In the genomic region with DNA sequence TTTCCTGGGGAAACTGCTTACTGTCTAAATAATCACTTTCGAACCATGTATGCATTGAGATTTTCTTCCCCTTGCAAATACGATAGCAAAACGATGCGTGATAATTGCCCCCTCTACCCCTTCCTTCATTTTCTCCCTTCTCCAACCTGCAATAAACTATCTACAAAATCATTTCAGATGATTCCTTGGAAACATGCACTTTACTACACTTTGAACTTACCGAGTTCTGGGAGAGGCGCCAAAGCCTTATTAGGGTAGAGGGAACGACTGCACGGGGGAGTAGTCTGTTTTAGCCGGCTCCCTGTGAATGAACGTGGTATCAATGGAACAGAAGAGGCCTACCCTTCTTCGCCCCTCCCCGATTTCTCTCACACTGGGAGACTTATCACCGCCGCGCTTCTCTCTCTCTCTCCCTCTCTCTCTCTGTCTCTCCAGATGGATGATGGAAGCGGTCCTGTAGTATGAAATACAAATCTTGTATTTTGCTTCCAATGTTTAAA, we compare ENCODE assay signal across 8 cellular contexts. TPM values are rescaled to one million over a fixed set of nuclear protein-coding genes. Genes with fewer than 3 reads are reported as not detected.
DNase-seq lines count a peak whose midpoint lies in the region; ATAC-seq, FAIRE-seq and TF ChIP-seq lines count a peak whose summit lies in the region.

A gene with protein sequence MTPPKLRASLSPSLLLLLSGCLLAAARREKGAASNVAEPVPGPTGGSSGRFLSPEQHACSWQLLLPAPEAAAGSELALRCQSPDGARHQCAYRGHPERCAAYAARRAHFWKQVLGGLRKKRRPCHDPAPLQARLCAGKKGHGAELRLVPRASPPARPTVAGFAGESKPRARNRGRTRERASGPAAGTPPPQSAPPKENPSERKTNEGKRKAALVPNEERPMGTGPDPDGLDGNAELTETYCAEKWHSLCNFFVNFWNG (minus strand): TSS at position 309 of the 500 bp plus-strand sequence. CDS start 517 bp downstream, outside the sequence.

- peak within 1 kb of the TSS; percentile 70 for H3K27ac ChIP-seq in CD8-positive, alpha-beta memory T cell (ENCODE audit: low read depth, low read length)
- H3K27ac ChIP-seq in HL-60 (replicated peaks), result peak within 1 kb of the TSS; percentile 52
- H3K27ac ChIP-seq in left ventricle myocardium inferior (replicated peaks), result peak within 1 kb of the TSS; percentile 82
- H3K27ac ChIP-seq in prostate gland, result peak within 1 kb of the TSS; percentile 35 to 50

- TF ChIP-seq POLR2A in prostate gland (IDR thresholded peaks at IDR 0.05) (no peak), GM12892 (IDR thresholded peaks at IDR 0.05; ENCODE audit: low read depth, low read length) (no peak)

- POLR2A ChIA-PET in CD8-positive, alpha-beta memory T cell (lab: Charles Lee), result interaction anchor here (0.8 to 2.4 kb wide), 3 partner anchors 14 to 110 kb away, joined by 3 to 27 read pairs (median 16); partner anchors contain the start of genes BTAF1 and TNKS2

- peak within 1 kb of the TSS; percentile 93 for H3K4me3 ChIP-seq in CD8-positive, alpha-beta memory T cell (ENCODE audit: low read length)
- H3K4me3 ChIP-seq in HL-60 (replicated peaks; ENCODE audit: insufficient read depth, low read length), result peak within 1 kb of the TSS; percentile 71
- H3K4me3 ChIP-seq in left ventricle myocardium inferior, result peak within 1 kb of the TSS; percentile 78
- peak within 1 kb of the TSS; percentile 74 to 76 for H3K4me3 ChIP-seq in prostate gland

- H3K27ac Mint-ChIP-seq in CD8-positive, alpha-beta memory T cell, result peak within 1 kb of the TSS; percentile 55 to 95 (median 88)
- peak within 1 kb of the TSS; percentile 95 for H3K27ac Mint-ChIP-seq in activated naive CD8-positive, alpha-beta T cell

- TF ChIP-seq CTCF in HL-60 (IDR thresholded peaks at IDR 0.05; ENCODE audit: insufficient read depth, low read length) (no peak), left ventricle myocardium inferior (IDR thresholded peaks at IDR 0.05; ENCODE audit: borderline replicate concordance) (no peak), prostate gland (IDR thresholded peaks at IDR 0.05) (no peak)

- H3K4me1 ChIP-seq in CD8-positive, alpha-beta memory T cell (ENCODE audit: insufficient read depth, low read length), result peaks cover 19% of the 10 kb centered on the region
- H3K4me1 ChIP-seq in left ventricle myocardium inferior (peaks cover 29% of the 10 kb centered on the region), prostate gland (replicated peaks) (no peaks in the 10 kb centered on the region)

- peaks cover 0 to 12% of the 10 kb centered on the region in 2 donors for H3K27me3 Mint-ChIP-seq in CD8-positive, alpha-beta memory T cell
- H3K27me3 Mint-ChIP-seq in activated naive CD8-positive, alpha-beta T cell, result peaks cover 2% of the 10 kb centered on the region

- H3K4me1 Mint-ChIP-seq in CD8-positive, alpha-beta memory T cell, result peaks cover 16 to 34% (median 32%) of the 10 kb centered on the region in 3 donors
- peaks cover 25% of the 10 kb centered on the region for H3K4me1 Mint-ChIP-seq in activated naive CD8-positive, alpha-beta T cell (ENCODE audit: low read depth)

- intact Hi-C loops in left ventricle myocardium inferior (cut with micrococcal nuclease), result no loop called here
- intact Hi-C loops in prostate gland (cut with DNase I), result no loop called here

- ATAC-seq in HG02798 (IDR thresholded peaks at IDR 0.05; ENCODE audit: poor library complexity, unreplicated experiment), result no peak

- H3K36me3 ChIP-seq in CD8-positive, alpha-beta memory T cell (ENCODE audit: insufficient read depth, low read length), result no peaks in the 10 kb centered on the region
- H3K36me3 ChIP-seq in left ventricle myocardium inferior (no peaks in the 10 kb centered on the region), prostate gland (no peaks in the 10 kb centered on the region)

- FAIRE-seq in GM12892 (lab: Jason Lieb, UNC), result no peak

- WGBS in prostate gland, result under 1% methylated on average over 16 of the region's 16 CpGs

- peak in 4 of 5 donors; percentile 6 to 49 (median 17) for DNase-seq in CD8-positive, alpha-beta memory T cell
- DNase-seq in HL-60 (ENCODE audit: low read depth in 1 of 2, low spot score in 1 of 2) (peak; percentile 55 to 69), NOMO-1 treated with dmso at 0.1 percent for 144 hours (lab: John Stamatoyannopoulos, UW; ENCODE audit: unreplicated experiment) (peak; percentile 2), left ventricle myocardium inferior (no peak), prostate gland (ENCODE audit: low spot score) (no peak), GM12892 (ENCODE audit: insufficient read length) (no peak)

- H3K9me3 ChIP-seq in CD8-positive, alpha-beta memory T cell (ENCODE audit: low read length), result no peaks in the 10 kb centered on the region
- no peaks in the 10 kb centered on the region for H3K9me3 ChIP-seq in left ventricle myocardium inferior (replicated peaks)
- no peaks in the 10 kb centered on the region for H3K9me3 ChIP-seq in prostate gland

- peaks cover 0 to 16% (median 3%) of the 10 kb centered on the region in 3 donors for H3K36me3 Mint-ChIP-seq in CD8-positive, alpha-beta memory T cell
- H3K36me3 Mint-ChIP-seq in activated naive CD8-positive, alpha-beta T cell, result no peaks in the 10 kb centered on the region

- no peaks in the 10 kb centered on the region for H3K27me3 ChIP-seq in CD8-positive, alpha-beta memory T cell (ENCODE audit: insufficient read depth, low read length, poor library complexity, severe bottlenecking)
- H3K27me3 ChIP-seq in HL-60 (ENCODE audit: insufficient read depth, poor library complexity, severe bottlenecking) (no peaks in the 10 kb centered on the region), left ventricle myocardium inferior (ENCODE audit: low read depth) (peaks cover under 1% of the 10 kb centered on the region), prostate gland (replicated peaks; ENCODE audit: insufficient read depth) (no peaks in the 10 kb centered on the region)

- CTCF ChIA-PET in CD8-positive, alpha-beta memory T cell (lab: Charles Lee), result interaction anchor here (0.7 to 2.8 kb wide), 11 partner anchors 11 to 495 kb away, joined by 3 to 34 read pairs (median 4); partner anchors contain the start of gene BTAF1

- H3K4me3 Mint-ChIP-seq in CD8-positive, alpha-beta memory T cell, result peak within 1 kb of the TSS; percentile 85 to 97 (median 92)
- peak within 1 kb of the TSS; percentile 93 for H3K4me3 Mint-ChIP-seq in activated naive CD8-positive, alpha-beta T cell

- H3K9me3 Mint-ChIP-seq in CD8-positive, alpha-beta memory T cell, result no peaks in the 10 kb centered on the region
- H3K9me3 Mint-ChIP-seq in activated naive CD8-positive, alpha-beta T cell (ENCODE audit: low read depth), result no peaks in the 10 kb centered on the region

RNA-seq across cellular contexts. Expression of the gene that starts here (rescaled TPM):
- 1 to 10 TPM; 3.1 to 3.6 TPM for total RNA-seq in CD8-positive, alpha-beta memory T cell
- polyA plus RNA-seq in CD8-positive, alpha-beta memory T cell, result 3.4 TPM
- total RNA-seq in left ventricle myocardium inferior, result 0.22 TPM
- 1 to 10 TPM; 2.3 to 3.4 TPM for total RNA-seq in prostate gland
- polyA plus RNA-seq in GM12892 (2012; ENCODE audit: missing spikeins), result 0.25 TPM

Comparison
In these comparisons a context has a peak if more than half of its experiments do, and no peak if none do; other contexts are left out.
1. DNase-seq: peak in CD8-positive, alpha-beta memory T cell (4 of 5), HL-60 (2 of 2) and NOMO-1 treated with dmso at 0.1 percent for 144 hours (single experiment); none in left ventricle myocardium inferior (single experiment), prostate gland (single experiment) and GM12892 (single experiment).
2. Peak in every context shown above with its lines, with median percentiles within 50 percentile points of each other: H3K27ac ChIP-seq and H3K4me3 ChIP-seq.